In genomic region chr14:68491793-68492192, GRCh38 we compare ENCODE assay signal across 18 cellular contexts.
"Had no signal": no experiment of that assay in that cellular context is flagged by ENCODE, and none has a peak within 500 bp of the region (broad histone marks: within the 10 kb centered on the region; RNA-seq: fewer than 3 reads in every experiment).

No MANE protein-coding gene starts in this region.

- H3K27ac ChIP-seq: epithelial cell of prostate, heart left ventricle, left lung, right atrium auricular region, transverse colon had no signal

- ATAC-seq: effector memory CD8-positive, alpha-beta T cell; heart left ventricle; left lung; natural killer cell; stimulated activated naive CD8-positive, alpha-beta T cell treated with anti-CD3 and anti-CD28 coated beads, Interleukin-15, Interleukin-2, amounts not matched to agents 100 U/mL and 50 U/mL, for 24 hours had no signal

- H3K9me3 Mint-ChIP-seq: activated CD4-positive, alpha-beta memory T cell treated with anti-CD3 and anti-CD28 coated beads, Interleukin-2, amount 10 ng/mL, durations not matched to agents 7 days and 5 days; activated naive CD4-positive, alpha-beta T cell treated with anti-CD3 and anti-CD28 coated beads, Interleukin-2, amount 10 ng/mL, durations not matched to agents 7 days and 5 days; activated T-cell treated with anti-CD3 and anti-CD28 coated beads, Interleukin-2, amount 50 U/mL, for 24 hours; effector memory CD8-positive, alpha-beta T cell; natural killer cell had no signal

- H3K27me3 ChIP-seq: heart left ventricle, left lung, right atrium auricular region, transverse colon had no signal

- H3K27ac Mint-ChIP-seq: activated CD4-positive, alpha-beta memory T cell treated with anti-CD3 and anti-CD28 coated beads, Interleukin-2, amount 10 ng/mL, durations not matched to agents 7 days and 5 days; activated naive CD4-positive, alpha-beta T cell treated with anti-CD3 and anti-CD28 coated beads, Interleukin-2, amount 10 ng/mL, durations not matched to agents 7 days and 5 days; activated T-cell treated with anti-CD3 and anti-CD28 coated beads, Interleukin-2, amount 50 U/mL, for 24 hours; effector memory CD8-positive, alpha-beta T cell; natural killer cell had no signal

- H3K4me1 ChIP-seq: transverse colon had no signal

- H3K4me3 Mint-ChIP-seq: activated CD4-positive, alpha-beta memory T cell treated with anti-CD3 and anti-CD28 coated beads, Interleukin-2, amount 10 ng/mL, durations not matched to agents 7 days and 5 days; activated naive CD4-positive, alpha-beta T cell treated with anti-CD3 and anti-CD28 coated beads, Interleukin-2, amount 10 ng/mL, durations not matched to agents 7 days and 5 days; activated T-cell treated with anti-CD3 and anti-CD28 coated beads, Interleukin-2, amount 50 U/mL, for 24 hours; effector memory CD8-positive, alpha-beta T cell; natural killer cell had no signal

- DNase-seq: activated CD4-positive, alpha-beta memory T cell treated with anti-CD3 and anti-CD28 coated beads, Interleukin-2, amount 10 ng/mL, durations not matched to agents 7 days and 5 days; activated naive CD4-positive, alpha-beta T cell treated with anti-CD3 and anti-CD28 coated beads, Interleukin-2, amount 10 ng/mL, durations not matched to agents 7 days and 5 days; activated T-cell treated with anti-CD3 and anti-CD28 coated beads, Interleukin-2, amount 50 U/mL, for 24 hours; dermis blood vessel endothelial cell; effector memory CD8-positive, alpha-beta T cell; heart left ventricle; left lung; mammary epithelial cell; natural killer cell; occipital lobe; stimulated activated CD4-positive, alpha-beta T cell treated with anti-CD3 and anti-CD28 coated beads, Interleukin-4, amount 100 ng/mL, for 24 hours; stimulated activated naive CD8-positive, alpha-beta T cell treated with anti-CD3 and anti-CD28 coated beads, Interleukin-15, Interleukin-2, amounts not matched to agents 100 U/mL and 50 U/mL, for 24 hours; T-helper 9 cell; transverse colon had no signal

- H3K36me3 ChIP-seq: heart left ventricle, left lung, right atrium auricular region, transverse colon had no signal

- FAIRE-seq: frontal cortex, keratinocyte had no signal

- H3K4me3 ChIP-seq: heart left ventricle, left lung, right atrium auricular region, transverse colon had no signal

- H3K9me3 ChIP-seq: heart left ventricle, left lung, right atrium auricular region, transverse colon had no signal

- H3K27me3 Mint-ChIP-seq: activated CD4-positive, alpha-beta memory T cell treated with anti-CD3 and anti-CD28 coated beads, Interleukin-2, amount 10 ng/mL, durations not matched to agents 7 days and 5 days; activated T-cell treated with anti-CD3 and anti-CD28 coated beads, Interleukin-2, amount 50 U/mL, for 24 hours; effector memory CD8-positive, alpha-beta T cell had no signal

- H3K36me3 Mint-ChIP-seq: natural killer cell had no signal
